Comparison of ENCODE assay signal across 14 cellular contexts in the genomic region with DNA sequence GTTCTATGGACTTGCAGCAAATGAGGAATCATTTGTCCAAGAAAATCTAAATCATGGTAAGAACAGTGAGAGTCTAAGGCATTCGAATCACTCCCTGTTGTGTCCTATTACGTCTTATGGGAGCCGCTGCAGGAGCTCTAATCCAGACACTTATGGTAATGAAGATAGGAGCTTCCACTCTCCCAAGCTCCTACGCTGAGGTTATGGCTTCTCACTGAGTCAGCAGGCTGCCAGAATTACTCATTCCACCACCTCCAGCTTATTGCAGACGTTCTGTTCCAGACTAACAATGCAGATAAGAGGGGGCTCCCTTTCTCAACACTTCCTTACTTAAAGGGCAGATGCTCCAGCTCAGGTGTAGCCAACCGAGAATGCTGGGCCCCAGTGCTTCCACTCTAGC.
A peak's percentile ranks its signal among the peaks of the same experiment; 100 is the strongest.
DNase-seq lines count a peak whose midpoint lies in the region; ATAC-seq and TF ChIP-seq lines count a peak whose summit lies in the region.
"Had no signal": no experiment of that assay in that cellular context is flagged by ENCODE, and none has a peak within 500 bp of the region (broad histone marks: within the 10 kb centered on the region; RNA-seq: fewer than 3 reads in every experiment).

No MANE protein-coding gene starts in this region.

- no peak overlapping the region for H4K12ac ChIP-seq in trophoblast cell (ENCODE audit: low read depth, low read length)

- H3K9ac ChIP-seq in NT2/D1 (ENCODE audit: insufficient read length, low read depth) (no peak overlapping the region), trophoblast cell (ENCODE audit: low read length) (no peak overlapping the region)

- H2BK120ac ChIP-seq in trophoblast cell (ENCODE audit: insufficient read depth, low read length, poor library complexity): no peak overlapping the region

- no peak overlapping the region for H4K8ac ChIP-seq in trophoblast cell (ENCODE audit: low read depth, low read length)

- DNase-seq in EH (ENCODE audit: low read depth): peak; percentile 93
- DNase-seq in NT2/D1 (ENCODE audit: low read depth, low spot score): peak; percentile 18
- DNase-seq in epithelial cell of esophagus (ENCODE audit: low read depth): peak; percentile 69
- DNase-seq in trophoblast cell: peak; percentile 49 to 60
- no peak for DNase-seq in NCI-H1694 treated with DMSO at 0.1 percent for 48 hours (lab: John Stamatoyannopoulos, UW)
- DNase-seq in effector memory CD8-positive, alpha-beta T cell: no peak
- no peak for DNase-seq in effector CD8-positive, alpha-beta T cell (lab: John Stamatoyannopoulos, UW)
- DNase-seq: activated CD4-positive, alpha-beta T cell treated with anti-CD3 and anti-CD28 coated beads, Interleukin-2, amount 50 U/mL, for 48 hours; natural killer cell; NCI-H524 treated with DMSO at 0.1 percent for 48 hours; stimulated activated CD4-positive, alpha-beta T cell treated with anti-CD3 and anti-CD28 coated beads, Interleukin-4, amount 100 ng/mL, for 4 hours; tibial artery had no signal

- no peak overlapping the region for H3K18ac ChIP-seq in trophoblast cell (ENCODE audit: low read length)

- H2BK12ac ChIP-seq in trophoblast cell (ENCODE audit: low read length): peak overlapping the region; percentile 27

- H3K4me3 ChIP-seq in NT2/D1 (ENCODE audit: insufficient read length, low read depth) (no peak overlapping the region), epithelial cell of esophagus (ENCODE audit: low read length) (no peak overlapping the region), trophoblast cell (ENCODE audit: low read depth, low read length) (no peak overlapping the region)
- H3K4me3 ChIP-seq: ascending aorta, tibial artery had no signal

- H3K4ac ChIP-seq in trophoblast cell (ENCODE audit: low read depth, low read length): no peak overlapping the region

- H3K36me3 ChIP-seq in NT2/D1 (ENCODE audit: insufficient read depth, insufficient read length, low read length) (no peaks in the 10 kb centered on the region), trophoblast cell (ENCODE audit: control insufficient read depth in 1 of 2, insufficient read depth in 2 of 2, low read length in 2 of 2) (no peaks in the 10 kb centered on the region)
- H3K36me3 ChIP-seq: ascending aorta, tibial artery had no signal

- H3K27me3 Mint-ChIP-seq in effector memory CD8-positive, alpha-beta T cell: no peaks in the 10 kb centered on the region

- H3K4me2 ChIP-seq in trophoblast cell (ENCODE audit: low read length): no peak overlapping the region

- no peaks in the 10 kb centered on the region for H3K79me2 ChIP-seq in trophoblast cell (ENCODE audit: control insufficient read depth, insufficient read depth, low read length, poor library complexity)

- no peak overlapping the region for H3K23ac ChIP-seq in trophoblast cell (ENCODE audit: low read length)

- no peaks in the 10 kb centered on the region for H3K4me1 ChIP-seq in NT2/D1 (ENCODE audit: insufficient read depth, insufficient read length)
- peaks cover 7% of the 10 kb centered on the region in 2 experiments for H3K4me1 ChIP-seq in trophoblast cell (ENCODE audit: control insufficient read depth in 1 of 2, insufficient read depth in 2 of 2, low read length in 2 of 2)
- H3K4me1 ChIP-seq: ascending aorta, tibial artery had no signal

- no peak overlapping the region for H4K91ac ChIP-seq in trophoblast cell (ENCODE audit: low read depth, low read length)

- no peak overlapping the region for H3K27ac ChIP-seq in trophoblast cell (ENCODE audit: low read depth, low read length)
- H3K27ac ChIP-seq: ascending aorta, tibial artery had no signal

- H3K27me3 ChIP-seq in NT2/D1 (ENCODE audit: insufficient read depth, insufficient read length): no peaks in the 10 kb centered on the region
- H3K27me3 ChIP-seq in trophoblast cell (ENCODE audit: insufficient read depth, low read length): no peaks in the 10 kb centered on the region
- H3K27me3 ChIP-seq: ascending aorta, tibial artery had no signal

- no peaks in the 10 kb centered on the region for H3K9me3 ChIP-seq in NT2/D1 (ENCODE audit: insufficient read depth, low read length)
- H3K9me3 ChIP-seq in trophoblast cell (ENCODE audit: insufficient read depth, low read depth, low read length): no peaks in the 10 kb centered on the region
- H3K9me3 ChIP-seq: ascending aorta, tibial artery had no signal

- WGBS in trophoblast cell (ENCODE audit: extremely low coverage, insufficient coverage, insufficient read length): no CpG with 5 or more reads among the region's 6 CpGs

- H3K14ac ChIP-seq in trophoblast cell (ENCODE audit: low read length): no peak overlapping the region

- peaks cover 0 to 6% of the 10 kb centered on the region in 2 donors for H3K9me3 Mint-ChIP-seq in effector memory CD8-positive, alpha-beta T cell
- H3K9me3 Mint-ChIP-seq: natural killer cell had no signal

- H3K79me1 ChIP-seq in trophoblast cell (ENCODE audit: low read length): no peaks in the 10 kb centered on the region

- H2AFZ ChIP-seq in trophoblast cell (ENCODE audit: insufficient read depth, low read length, poor library complexity): no peak overlapping the region

- H3K4me3 Mint-ChIP-seq in effector memory CD8-positive, alpha-beta T cell: no peak overlapping the region
- H3K4me3 Mint-ChIP-seq: natural killer cell had no signal

- no peak for TF ChIP-seq CTCF in epithelial cell of esophagus (IDR thresholded peaks at IDR 0.05; ENCODE audit: insufficient read depth, low read depth, low read length, missing control alignments)

- H2BK5ac ChIP-seq in trophoblast cell (ENCODE audit: low read depth, low read length, poor library complexity): no peak overlapping the region

- H3K27ac Mint-ChIP-seq in effector memory CD8-positive, alpha-beta T cell: no peak overlapping the region
- H3K27ac Mint-ChIP-seq: natural killer cell had no signal

- H3K36me3 Mint-ChIP-seq in effector memory CD8-positive, alpha-beta T cell (ENCODE audit: insufficient read depth): no peaks in the 10 kb centered on the region
- H3K36me3 Mint-ChIP-seq: natural killer cell had no signal

- no peaks in the 10 kb centered on the region for H3K4me1 Mint-ChIP-seq in effector memory CD8-positive, alpha-beta T cell (ENCODE audit: low read depth in 2 of 2)
- H3K4me1 Mint-ChIP-seq: natural killer cell had no signal

- H2AK5ac ChIP-seq in trophoblast cell (ENCODE audit: low read length): no peak overlapping the region

- ATAC-seq in effector memory CD8-positive, alpha-beta T cell (replicated peaks): no peak
- no peak for ATAC-seq in GM19467 (IDR thresholded peaks at IDR 0.05; ENCODE audit: unreplicated experiment)
- ATAC-seq: natural killer cell had no signal

Comparison
In these comparisons a context has a peak if more than half of its experiments do, and no peak if none do; other contexts are left out.
1. DNase-seq: peak in EH (single experiment), NT2/D1 (single experiment), epithelial cell of esophagus (single experiment) and trophoblast cell (2 of 2); none in NCI-H1694 treated with DMSO at 0.1 percent for 48 hours (single experiment), effector memory CD8-positive, alpha-beta T cell (0 of 3) and effector CD8-positive, alpha-beta T cell (single experiment).